ENCODE assay signal across 16 cellular contexts in genomic region chr10:131144711-131145375, GRCh38.
DNase-seq lines count a peak whose midpoint lies in the region; ATAC-seq and TF ChIP-seq lines count a peak whose summit lies in the region.
"Had no signal": no experiment of that assay in that cellular context is flagged by ENCODE, and none has a peak within 500 bp of the region (broad histone marks: within the 10 kb centered on the region; RNA-seq: fewer than 3 reads in every experiment).

No MANE protein-coding gene starts in this region.

- peaks cover 0 to 7% (median 0%) of the 10 kb centered on the region in 5 donors for H3K27me3 Mint-ChIP-seq in naive thymus-derived CD4-positive, alpha-beta T cell
- H3K27me3 Mint-ChIP-seq: B cell had no signal

- H3K4me1 Mint-ChIP-seq in naive thymus-derived CD4-positive, alpha-beta T cell, result peaks cover 0 to 1% (median 0%) of the 10 kb centered on the region in 7 donors
- H3K4me1 Mint-ChIP-seq: B cell had no signal

- H3K4me1 ChIP-seq in prostate gland (replicated peaks), result no peaks in the 10 kb centered on the region
- no peaks in the 10 kb centered on the region for H3K4me1 ChIP-seq in naive thymus-derived CD4-positive, alpha-beta T cell (ENCODE audit: control insufficient read depth in 2 of 2, insufficient read depth in 2 of 2, low read length in 2 of 2)

- DNase-seq in H7 (peak; percentile 76), inferior parietal cortex (ENCODE audit: extremely low spot score) (peak; percentile 16), prostate gland (ENCODE audit: low spot score) (peak; percentile 16), NCI-H2227 treated with DMSO at 0.1 percent for 48 hours (lab: John Stamatoyannopoulos, UW) (no peak), NAMALWA (ENCODE audit: low spot score) (no peak)
- no peak for DNase-seq in naive thymus-derived CD4-positive, alpha-beta T cell
- DNase-seq in activated naive CD4-positive, alpha-beta T cell treated with Interleukin-2 at 50 U/mL for 16 hours, result no peak
- DNase-seq: 8988T; Calu3; CD8-positive, alpha-beta T cell; DMS79 treated with DMSO at 0.1 percent for 48 hours; GF-D8; GM23248; HCEC 1CT had no signal

- CTCF ChIA-PET in naive thymus-derived CD4-positive, alpha-beta T cell (lab: Charles Lee), result no interaction called here

- no peak for TF ChIP-seq POLR2A in prostate gland (IDR thresholded peaks at IDR 0.05)

- intact Hi-C loops in prostate gland (cut with DNase I), result no loop called here
- intact Hi-C loops in naive thymus-derived CD4-positive, alpha-beta T cell (cut with micrococcal nuclease), result no loop called here

- H3K27ac Mint-ChIP-seq in naive thymus-derived CD4-positive, alpha-beta T cell, result no peak overlapping the region
- H3K27ac Mint-ChIP-seq: B cell; CD8-positive, alpha-beta T cell had no signal

- H3K27ac ChIP-seq in prostate gland, result peak overlapping the region in 1 of 2 donors; percentile 1
- H3K27ac ChIP-seq in naive thymus-derived CD4-positive, alpha-beta T cell (ENCODE audit: low read depth, low read length), result no peak overlapping the region
- H3K27ac ChIP-seq: BLaER1 treated with 17β-estradiol and CSF1 and Interleukin-3, amounts not matched to agents 10 nM and 100 nM; GM23248 had no signal

- WGBS in prostate gland, result 28% methylated on average over 9 of the region's 9 CpGs

- no peak overlapping the region for H3K4me3 Mint-ChIP-seq in naive thymus-derived CD4-positive, alpha-beta T cell
- H3K4me3 Mint-ChIP-seq: B cell; CD8-positive, alpha-beta T cell had no signal

- H3K9me3 Mint-ChIP-seq in naive thymus-derived CD4-positive, alpha-beta T cell, result peaks cover 0 to 4% (median 0%) of the 10 kb centered on the region in 11 donors
- H3K9me3 Mint-ChIP-seq: CD8-positive, alpha-beta T cell had no signal

- no peak for TF ChIP-seq CTCF in prostate gland (IDR thresholded peaks at IDR 0.05)

- no peaks in the 10 kb centered on the region for H3K27me3 ChIP-seq in H7 (ENCODE audit: control insufficient read depth, insufficient read depth, low read length)
- no peaks in the 10 kb centered on the region for H3K27me3 ChIP-seq in prostate gland (replicated peaks; ENCODE audit: insufficient read depth)
- H3K27me3 ChIP-seq in naive thymus-derived CD4-positive, alpha-beta T cell (ENCODE audit: control insufficient read depth in 2 of 2, insufficient read depth in 2 of 2, low read length in 2 of 2), result no peaks in the 10 kb centered on the region
- H3K27me3 ChIP-seq: BLaER1 treated with 17β-estradiol and CSF1 and Interleukin-3, amounts not matched to agents 10 nM and 100 nM had no signal

- H3K36me3 Mint-ChIP-seq in naive thymus-derived CD4-positive, alpha-beta T cell, result no peaks in the 10 kb centered on the region
- H3K36me3 Mint-ChIP-seq: CD8-positive, alpha-beta T cell had no signal

- no peak for ATAC-seq in naive thymus-derived CD4-positive, alpha-beta T cell
- ATAC-seq: CD8-positive, alpha-beta T cell had no signal

- POLR2A ChIA-PET in naive thymus-derived CD4-positive, alpha-beta T cell (lab: Charles Lee), result no interaction called here

- H3K9me3 ChIP-seq in prostate gland, result no peaks in the 10 kb centered on the region
- no peaks in the 10 kb centered on the region for H3K9me3 ChIP-seq in naive thymus-derived CD4-positive, alpha-beta T cell (ENCODE audit: control insufficient read depth in 2 of 3, low read length in 3 of 3)
- H3K9me3 ChIP-seq: BLaER1 treated with 17β-estradiol and CSF1 and Interleukin-3, amounts not matched to agents 10 nM and 100 nM had no signal

- H3K36me3 ChIP-seq in H7 (replicated peaks; ENCODE audit: control insufficient read depth, insufficient read depth, low read length), result no peaks in the 10 kb centered on the region
- no peaks in the 10 kb centered on the region for H3K36me3 ChIP-seq in prostate gland
- no peaks in the 10 kb centered on the region for H3K36me3 ChIP-seq in naive thymus-derived CD4-positive, alpha-beta T cell (ENCODE audit: control insufficient read depth in 2 of 3, insufficient read depth in 3 of 3, low read length in 3 of 3)

- H3K4me3 ChIP-seq in H7 (ENCODE audit: insufficient read depth, low read depth, low read length), result no peak overlapping the region
- no peak overlapping the region for H3K4me3 ChIP-seq in prostate gland
- H3K4me3 ChIP-seq in naive thymus-derived CD4-positive, alpha-beta T cell (ENCODE audit: low read length), result no peak overlapping the region
- H3K4me3 ChIP-seq: BLaER1 treated with 17β-estradiol and CSF1 and Interleukin-3, amounts not matched to agents 10 nM and 100 nM; GM23248 had no signal

Comparison
In these comparisons a context has a peak if more than half of its experiments do, and no peak if none do; other contexts are left out.
1. DNase-seq: peak in H7 (single experiment), inferior parietal cortex (single experiment) and prostate gland (single experiment); none in naive thymus-derived CD4-positive, alpha-beta T cell (0 of 9), NCI-H2227 treated with DMSO at 0.1 percent for 48 hours (single experiment), NAMALWA (single experiment) and activated naive CD4-positive, alpha-beta T cell treated with Interleukin-2 at 50 U/mL for 16 hours (single experiment).